1 cellular context compared by ENCODE assay signal in the genomic region with DNA sequence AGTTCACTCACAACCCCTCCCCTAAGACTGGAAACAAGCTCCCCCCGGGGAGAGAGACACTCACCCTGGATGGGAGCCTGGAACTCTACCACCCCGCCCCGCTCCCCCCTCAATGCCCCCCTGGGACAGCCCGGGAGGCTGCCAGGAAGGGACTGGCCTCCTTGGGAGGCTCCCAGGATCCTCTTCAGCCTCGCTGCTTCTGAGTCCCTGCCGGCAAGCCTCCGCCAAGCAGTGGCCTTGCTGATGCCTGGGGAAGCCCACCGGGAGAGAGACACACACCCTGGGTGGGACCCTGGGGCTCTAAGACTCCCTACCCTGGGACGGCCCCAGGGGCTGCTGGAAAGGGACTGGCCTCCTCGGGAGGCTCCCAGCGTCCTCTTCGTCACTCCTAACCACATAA.
TF ChIP-seq lines count a peak whose summit lies in the region.

No MANE protein-coding gene starts in this region.

TF ChIP-seq in K562, 482 proteins besides CTCF, POLR2A, EP300 and RAD21:
- TF ChIP-seq MCM3 (IDR thresholded peaks at IDR 0.05) (no peak), ZKSCAN8 (CRISPR knock-in tag; IDR thresholded peaks at IDR 0.05) (no peak), LEF1 (IDR thresholded peaks at IDR 0.05) (no peak), TAL1 (IDR thresholded peaks at IDR 0.05) (no peak), ZNF589 (CRISPR knock-in tag; IDR thresholded peaks at IDR 0.05; ENCODE audit: low read depth) (no peak), ETV6 (IDR thresholded peaks at IDR 0.05; ENCODE audit: borderline replicate concordance in 1 of 2, low read depth in 2 of 2, low read length in 1 of 2) (no peak), ETV6 (CRISPR knock-in tag; IDR thresholded peaks at IDR 0.05; ENCODE audit: borderline replicate concordance) (no peak), PHB2 (IDR thresholded peaks at IDR 0.05; ENCODE audit: low read depth) (no peak), MAZ (CRISPR knock-in tag; conservative IDR thresholded peaks at IDR 0.05 in 1 of 2, IDR thresholded peaks at IDR 0.05 in 1 of 2) (no peak), ZNF3 (CRISPR knock-in tag; IDR thresholded peaks at IDR 0.05) (no peak), ZSCAN32 (CRISPR knock-in tag; IDR thresholded peaks at IDR 0.05) (no peak), ZNF121 (CRISPR knock-in tag; conservative IDR thresholded peaks at IDR 0.05) (no peak), ELF2 (CRISPR knock-in tag; IDR thresholded peaks at IDR 0.05) (no peak), ELF4 (CRISPR knock-in tag; IDR thresholded peaks at IDR 0.05) (no peak), HCFC1 (IDR thresholded peaks at IDR 0.05; ENCODE audit: low read depth, low read length) (no peak), MEF2A (IDR thresholded peaks at IDR 0.05; ENCODE audit: control insufficient read depth, low read depth, low read length) (no peak), RCOR1 (IDR thresholded peaks at IDR 0.05; ENCODE audit: borderline replicate concordance in 1 of 2, low read depth in 2 of 2, low read length in 2 of 2) (no peak)
- TF ChIP-seq, protein P1, sequence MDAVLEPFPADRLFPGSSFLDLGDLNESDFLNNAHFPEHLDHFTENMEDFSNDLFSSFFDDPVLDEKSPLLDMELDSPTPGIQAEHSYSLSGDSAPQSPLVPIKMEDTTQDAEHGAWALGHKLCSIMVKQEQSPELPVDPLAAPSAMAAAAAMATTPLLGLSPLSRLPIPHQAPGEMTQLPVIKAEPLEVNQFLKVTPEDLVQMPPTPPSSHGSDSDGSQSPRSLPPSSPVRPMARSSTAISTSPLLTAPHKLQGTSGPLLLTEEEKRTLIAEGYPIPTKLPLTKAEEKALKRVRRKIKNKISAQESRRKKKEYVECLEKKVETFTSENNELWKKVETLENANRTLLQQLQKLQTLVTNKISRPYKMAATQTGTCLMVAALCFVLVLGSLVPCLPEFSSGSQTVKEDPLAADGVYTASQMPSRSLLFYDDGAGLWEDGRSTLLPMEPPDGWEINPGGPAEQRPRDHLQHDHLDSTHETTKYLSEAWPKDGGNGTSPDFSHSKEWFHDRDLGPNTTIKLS (IDR thresholded peaks at IDR 0.05; ENCODE audit: borderline replicate concordance, low read depth), result no peak
TF ChIP-seq in K562: peak in this region for 0.
